ENCODE assay signal across 20 cellular contexts in genomic region chr15:27864076-27864475, GRCh38.
"Had no signal": no experiment of that assay in that cellular context is flagged by ENCODE, and none has a peak within 500 bp of the region (broad histone marks: within the 10 kb centered on the region; RNA-seq: fewer than 3 reads in every experiment).

No MANE protein-coding gene starts in this region.

- H3K27me3 ChIP-seq: gastrocnemius medialis, left lung, right lobe of liver, transverse colon, vagina had no signal

- H3K36me3 ChIP-seq: gastrocnemius medialis, left lung, right lobe of liver, transverse colon, vagina had no signal

- H3K4me3 ChIP-seq: gastrocnemius medialis, left lung, mucosa of descending colon, right lobe of liver, transverse colon, vagina had no signal

- H3K4me1 ChIP-seq: gastrocnemius medialis, left lung, parathyroid adenoma, right lobe of liver, transverse colon, vagina had no signal

- H3K9ac ChIP-seq: parathyroid adenoma had no signal

- H3K27ac ChIP-seq: epithelial cell of prostate, gastrocnemius medialis, left lung, parathyroid adenoma, right lobe of liver, transverse colon, vagina had no signal

- DNase-seq: effector CD8-positive, alpha-beta T cell; endodermal cell; foreskin fibroblast; gastrocnemius medialis; left cardiac atrium; left lung; mesenchymal stem cell; mucosa of descending colon; naive B cell; right lobe of liver; small intestine; stimulated activated CD4-positive, alpha-beta T cell treated with anti-CD3 and anti-CD28 coated beads, Interleukin-15, amount 100 ng/mL, for 24 hours; stimulated activated CD4-positive, alpha-beta T cell treated with anti-CD3 and anti-CD28 coated beads, Interleukin-2, amount 100 ng/mL, for 48 hours; stimulated activated naive B cell treated with anti-CD40 and anti-IgM and Interleukin-4, amounts not matched to agents 10 μg/mL and 1 μg/mL and 100 μg/mL, for 72 hours; transverse colon had no signal

- H3K9me3 ChIP-seq: gastrocnemius medialis, right lobe of liver, transverse colon, vagina had no signal

- ATAC-seq: esophagus mucosa; gastrocnemius medialis; left cardiac atrium; left lung; mucosa of descending colon; natural killer cell treated with Interleukin-12 subunit alpha and Interleukin-12 subunit beta and Interleukin-15 and Interleukin-18, amount 100 ng/mL, for 72 hours; right lobe of liver had no signal
